In genomic region chr19:17081672-17082630, GRCh38 we compare ENCODE assay signal across 12 cellular contexts. TPM values are rescaled to one million over a fixed set of nuclear protein-coding genes. Genes with fewer than 3 reads are reported as not detected.
A peak's percentile ranks its signal among the peaks of the same experiment; 100 is the strongest.
DNase-seq lines count a peak whose midpoint lies in the region; ATAC-seq, FAIRE-seq and TF ChIP-seq lines count a peak whose summit lies in the region.
"Had no signal": no experiment of that assay in that cellular context is flagged by ENCODE, and none has a peak within 500 bp of the region (broad histone marks: within the 10 kb centered on the region; RNA-seq: fewer than 3 reads in every experiment).

No MANE protein-coding gene starts in this region.

- H3K36me3 Mint-ChIP-seq in endothelial cell (ENCODE audit: low read depth, unreplicated experiment) = peaks cover 6% of the 10 kb centered on the region

- no peaks in the 10 kb centered on the region for H3K4me1 ChIP-seq in HEK293 (ENCODE audit: control insufficient read depth, insufficient read depth, low read length)
- peaks cover 20 to 36% of the 10 kb centered on the region in 2 experiments; a peak in 4 of 5 replicates for H3K4me1 ChIP-seq in K562 (replicated peaks in 1 of 2; ENCODE audit: control insufficient read depth in 2 of 2, insufficient read depth in 2 of 2, low read length in 2 of 2)

- DNase-seq in K562 (ENCODE audit: extremely low read depth in 1 of 4, low spot score in 3 of 4) (no peak), substantia nigra (lab: John Stamatoyannopoulos, UW) (peak in 29 of 49 donors; percentile 4 to 69 (median 29)), RKO (ENCODE audit: low spot score) (no peak), endothelial cell (ENCODE audit: low spot score) (no peak), KG1 (lab: John Stamatoyannopoulos, UW) (no peak)
- no peak for DNase-seq in activated CD8-positive, alpha-beta memory T cell treated with anti-CD3 and anti-CD28 coated beads, Interleukin-2, amount 50 U/mL, for 4 hours
- DNase-seq: activated CD4-positive, CD25-positive, alpha-beta regulatory T cell treated with anti-CD3 and anti-CD28 coated beads, Interleukin-2, amount 50 U/mL, for 72 hours; ovary; SHP77 had no signal

- CTCF ChIA-PET in HEK293 (lab: Yijun Ruan, JAX) (no interaction called here), K562 (lab: Yijun Ruan, JAX; ENCODE audit: low intra/inter-chr PET ratio) (no interaction called here)

- intact Hi-C loops in K562 (cut with micrococcal nuclease) = no loop called here

- no peak overlapping the region for H3K4me3 Mint-ChIP-seq in endothelial cell (ENCODE audit: unreplicated experiment)

- no peak for TF ChIP-seq RAD21 in K562 (CRISPR knock-in tag; conservative IDR thresholded peaks at IDR 0.05 in 1 of 2, IDR thresholded peaks at IDR 0.05 in 1 of 2)

- H3K27ac Mint-ChIP-seq in endothelial cell (ENCODE audit: unreplicated experiment) = no peak overlapping the region

- BruUV-seq in K562 (replicated peaks; lab: Mats Ljungman, UMichigan) = no TSS peak

- in situ Hi-C loops in K562 (cut with MboI) = no loop called here

- no peak for ATAC-seq in K562

- H3K4me3 ChIP-seq in HEK293 (ENCODE audit: low read depth, low read length) (no peak overlapping the region), K562 (no peak overlapping the region)
- H3K4me3 ChIP-seq: ovary had no signal

- no peaks in the 10 kb centered on the region for H3K27me3 ChIP-seq in K562 (ENCODE audit: control insufficient read depth in 2 of 2, insufficient read depth in 2 of 2, low read length in 2 of 2)
- no peaks in the 10 kb centered on the region for H3K27me3 ChIP-seq in layer of hippocampus (ENCODE audit: control insufficient read depth, insufficient read depth, low read length)
- H3K27me3 ChIP-seq: ovary had no signal

- H3K9me1 ChIP-seq in K562 (ENCODE audit: control insufficient read depth, insufficient read depth, low read length) = peaks cover 3% of the 10 kb centered on the region

- H3K4me1 Mint-ChIP-seq in endothelial cell (ENCODE audit: unreplicated experiment) = peaks cover 8% of the 10 kb centered on the region

- 85% methylated on average over 15 of the region's 20 CpGs for WGBS in K562 (ENCODE audit: insufficient coverage, low coverage, missing lambda C conversion rate)

- TF ChIP-seq CTCF in HEK293 (tag by site-specific recombination; IDR thresholded peaks at IDR 0.05) (no peak), K562 (IDR thresholded peaks at IDR 0.05 in 2 of 3, conservative IDR thresholded peaks at IDR 0.05 in 1 of 3; ENCODE audit: insufficient read depth in 2 of 3, low read depth in 1 of 3, low read length in 3 of 3) (no peak), endothelial cell (IDR thresholded peaks at IDR 0.05; ENCODE audit: unreplicated experiment) (no peak)

- POLR2A ChIA-PET in HEK293 (lab: Yijun Ruan, JAX) (no interaction called here), K562 (lab: Yijun Ruan, JAX) (interaction anchor here (0.5 kb wide), 1 partner anchor 124 kb away, joined by 4 read pairs; no protein-coding TSS in a partner anchor)

- H3K27me3 Mint-ChIP-seq in endothelial cell (ENCODE audit: unreplicated experiment) = no peaks in the 10 kb centered on the region

- no peak for TF ChIP-seq EP300 in K562 (IDR thresholded peaks at IDR 0.05; ENCODE audit: low read length)

- H3K79me2 ChIP-seq in K562 (ENCODE audit: control insufficient read depth, insufficient read depth, low read length) = peaks cover 77% of the 10 kb centered on the region

- H3K36me3 ChIP-seq in HEK293 (ENCODE audit: control insufficient read depth in 2 of 2, insufficient read depth in 1 of 2, low read length in 2 of 2) = no peaks in the 10 kb centered on the region
- H3K36me3 ChIP-seq in K562 (ENCODE audit: control insufficient read depth, insufficient read depth, low read length) = peaks cover 25% of the 10 kb centered on the region; the same call in 2 of the 3 replicates
- H3K36me3 ChIP-seq: ovary had no signal

- no peaks in the 10 kb centered on the region for H3K9me3 Mint-ChIP-seq in endothelial cell (ENCODE audit: unreplicated experiment)

- no peak for FAIRE-seq in K562 (lab: Jason Lieb, UNC)
- FAIRE-seq: endothelial cell of umbilical vein had no signal

- H3K27ac ChIP-seq in HEK293 (ENCODE audit: extremely low read depth, low read depth, low read length) (no peak overlapping the region), K562 (ENCODE audit: extremely low read depth, low read depth, low read length) (no peak overlapping the region), layer of hippocampus (ENCODE audit: low read depth, low read length) (peak overlapping the region; percentile 65), substantia nigra (ENCODE audit: low read depth, low read length, poor library complexity, severe bottlenecking) (peak overlapping the region; percentile 98)
- H3K27ac ChIP-seq: ovary had no signal

- no peak overlapping the region for H2AFZ ChIP-seq in K562 (ENCODE audit: low read depth, low read length)

- TF ChIP-seq POLR2A in K562 (conservative IDR thresholded peaks at IDR 0.05) = no peak

- H4K20me1 ChIP-seq in K562 (replicated peaks; ENCODE audit: control insufficient read depth, insufficient read depth, low read length) = peaks cover 35% of the 10 kb centered on the region

- no peak overlapping the region for H3K4me2 ChIP-seq in K562 (ENCODE audit: insufficient read depth, low read length)

- H3K9ac ChIP-seq in K562 (ENCODE audit: insufficient read depth in 1 of 2, low read depth in 2 of 2, low read length in 2 of 2) = peak overlapping the region in 1 of 2 experiments; percentile 70; a peak in 2 of 4 replicates

- H3K9me3 ChIP-seq in HEK293 (ENCODE audit: control insufficient read depth, insufficient read depth, low read depth, low read length) = no peaks in the 10 kb centered on the region
- H3K9me3 ChIP-seq in K562 (replicated peaks; ENCODE audit: control insufficient read depth, insufficient read depth, low read depth, low read length) = no peaks in the 10 kb centered on the region
- H3K9me3 ChIP-seq: ovary had no signal

TF ChIP-seq in K562, 482 proteins besides CTCF, POLR2A, EP300 and RAD21 (continues in another document):
- peak; percentile 61 for TF ChIP-seq NFIC (IDR thresholded peaks at IDR 0.05)

RNA-seq across cellular contexts. Expression of gene MYO9B, which starts 6.4 kb away (rescaled TPM):
- total RNA-seq in K562 (2011; cell fraction: chromatin; rRNA removed; ENCODE audit: low replicate concordance) = 236 and 527 TPM in 2 replicates
- total RNA-seq in K562 (2011; cell fraction: nucleolus; rRNA removed) = 224 and 226 TPM in 2 replicates
- total RNA-seq in K562 (2011; cell fraction: nucleoplasm; rRNA removed) = 197 and 205 TPM in 2 replicates
- total RNA-seq in K562 (2014; rRNA removed) (31.7 and 48.0 TPM in 2 replicates), K562 (2014; rRNA removed; fragmentation: Illumina TruSeq; extraction: Trizol) (17.5 and 18.5 TPM in 2 replicates), K562 (2015; rRNA removed; fragmentation: Illumina TruSeq; extraction: Trizol) (23.0 and 23.5 TPM in 2 replicates), K562 (2021) (66.5 and 77.6 TPM in 2 replicates), endothelial cell (ENCODE audit: unreplicated experiment) (62.4 TPM)
- polyA plus RNA-seq in K562 (2011; rRNA removed) (18.7 and 38.8 TPM in 2 replicates), K562 (2014; fragmentation: Illumina TruSeq; extraction: Trizol) (33.1 and 34.3 TPM in 2 replicates), K562 (2014; fragmentation: Nextera tagmentation; extraction: Ambion mirVana) (1 to 10 TPM; 2.4 to 3.0 TPM), K562 (2014; rRNA removed) (36.3 and 41.4 TPM in 2 replicates)
- polyA plus RNA-seq in K562 (2011; cell fraction: cytosol; rRNA removed) = 18.1 and 19.7 TPM in 2 replicates
- polyA plus RNA-seq in K562 (2011; cell fraction: nucleus; rRNA removed) = 257 and 300 TPM in 2 replicates
- polyA plus RNA-seq in K562 (2012) = 42.8 and 67.6 TPM in 2 replicates
- 30.7 and 36.0 TPM in 2 replicates for polyA minus RNA-seq in K562 (2011; rRNA and poly(A)+ RNA removed)
- polyA minus RNA-seq in K562 (2011; cell fraction: cytosol; rRNA and poly(A)+ RNA removed) = 38.7 and 60.5 TPM in 2 replicates
- polyA minus RNA-seq in K562 (2011; cell fraction: nucleus; rRNA and poly(A)+ RNA removed) = 78.2 and 87.4 TPM in 2 replicates

RNA-seq across cellular contexts. Expression of gene HAUS8, which starts 6.7 kb away (rescaled TPM):
- 66.7 and 93.9 TPM in 2 replicates for total RNA-seq in K562 (2011; cell fraction: chromatin; rRNA removed; ENCODE audit: low replicate concordance)
- 51.6 and 54.4 TPM in 2 replicates for total RNA-seq in K562 (2011; cell fraction: nucleolus; rRNA removed)
- 56.7 and 58.4 TPM in 2 replicates for total RNA-seq in K562 (2011; cell fraction: nucleoplasm; rRNA removed)
- total RNA-seq in K562 (2014; rRNA removed) (23.3 and 28.2 TPM in 2 replicates), K562 (2014; rRNA removed; fragmentation: Illumina TruSeq; extraction: Trizol) (20.5 and 22.1 TPM in 2 replicates), K562 (2015; rRNA removed; fragmentation: Illumina TruSeq; extraction: Trizol) (22.6 and 22.8 TPM in 2 replicates), K562 (2021) (44.8 and 49.9 TPM in 2 replicates), endothelial cell (ENCODE audit: unreplicated experiment) (6.9 TPM)
- polyA plus RNA-seq in K562 (2011; rRNA removed) (36.0 and 37.0 TPM in 2 replicates), K562 (2014; fragmentation: Illumina TruSeq; extraction: Trizol) (34.9 and 38.9 TPM in 2 replicates), K562 (2014; fragmentation: Nextera tagmentation; extraction: Ambion mirVana) (10 to 100 TPM; 34.5 to 53.2 TPM), K562 (2014; rRNA removed) (39.6 and 45.1 TPM in 2 replicates)
- polyA plus RNA-seq in K562 (2011; cell fraction: cytosol; rRNA removed) = 21.9 and 29.0 TPM in 2 replicates
- polyA plus RNA-seq in K562 (2011; cell fraction: nucleus; rRNA removed) = 44.9 and 51.5 TPM in 2 replicates
- polyA plus RNA-seq in K562 (2012) = 22.9 and 35.2 TPM in 2 replicates
- polyA minus RNA-seq in K562 (2011; rRNA and poly(A)+ RNA removed) = 20.4 and 22.9 TPM in 2 replicates
- polyA minus RNA-seq in K562 (2011; cell fraction: cytosol; rRNA and poly(A)+ RNA removed) = 18.8 and 19.5 TPM in 2 replicates
- polyA minus RNA-seq in K562 (2011; cell fraction: nucleus; rRNA and poly(A)+ RNA removed) = 14.0 and 19.4 TPM in 2 replicates

RNA-seq across cellular contexts. Expression of gene CPAMD8, which starts 55.3 kb away (rescaled TPM):
- total RNA-seq in K562 (2011; cell fraction: chromatin; rRNA removed; ENCODE audit: low replicate concordance) = 7.2 and 17.1 TPM in 2 replicates
- total RNA-seq in K562 (2011; cell fraction: nucleolus; rRNA removed) = 12.9 and 14.3 TPM in 2 replicates
- total RNA-seq in K562 (2011; cell fraction: nucleoplasm; rRNA removed) = 12.8 and 15.2 TPM in 2 replicates
- 1.3 and 2.1 TPM in 2 replicates for total RNA-seq in K562 (2014; rRNA removed)
- total RNA-seq in K562 (2014; rRNA removed; fragmentation: Illumina TruSeq; extraction: Trizol) = 0.29 and 0.69 TPM in 2 replicates
- total RNA-seq in K562 (2015; rRNA removed; fragmentation: Illumina TruSeq; extraction: Trizol) = 0.62 and 0.64 TPM in 2 replicates
- 1.5 and 2.0 TPM in 2 replicates for total RNA-seq in K562 (2021)
- 1.7 and 3.0 TPM in 2 replicates for polyA plus RNA-seq in K562 (2011; rRNA removed)
- 3.3 and 4.3 TPM in 2 replicates for polyA plus RNA-seq in K562 (2011; cell fraction: cytosol; rRNA removed)
- 7.2 and 7.8 TPM in 2 replicates for polyA plus RNA-seq in K562 (2011; cell fraction: nucleus; rRNA removed)
- polyA plus RNA-seq in K562 (2012) = 2.8 and 4.4 TPM in 2 replicates
- polyA plus RNA-seq in K562 (2014; fragmentation: Illumina TruSeq; extraction: Trizol) = 1.1 and 1.9 TPM in 2 replicates
- under 1 TPM; 0.20 TPM for polyA plus RNA-seq in K562 (2014; fragmentation: Nextera tagmentation; extraction: Ambion mirVana)
- 1.8 and 2.1 TPM in 2 replicates for polyA plus RNA-seq in K562 (2014; rRNA removed)
- polyA minus RNA-seq in K562 (2011; rRNA and poly(A)+ RNA removed) = 1.4 and 2.1 TPM in 2 replicates
- polyA minus RNA-seq in K562 (2011; cell fraction: cytosol; rRNA and poly(A)+ RNA removed) = 1.1 and 4.8 TPM in 2 replicates
- polyA minus RNA-seq in K562 (2011; cell fraction: nucleus; rRNA and poly(A)+ RNA removed) = 2.7 and 5.3 TPM in 2 replicates
- 4.8 TPM for total RNA-seq in endothelial cell (ENCODE audit: unreplicated experiment)

Comparison
In these comparisons a context has a peak if more than half of its experiments do, and no peak if none do; other contexts are left out.
1. H3K27ac ChIP-seq: peak in layer of hippocampus (single experiment) and substantia nigra (single experiment); none in HEK293 (single experiment) and K562 (single experiment).
2. DNase-seq: peak in substantia nigra (29 of 49); none in K562 (0 of 4), RKO (single experiment), endothelial cell (single experiment), KG1 (single experiment) and activated CD8-positive, alpha-beta memory T cell treated with anti-CD3 and anti-CD28 coated beads, Interleukin-2, amount 50 U/mL, for 4 hours (single experiment).
3. Of the 44 proteins assayed by ChIP-seq in both K562 and HEK293: peak only in K562: none; only in HEK293: KLF1; in both: ZNF121; in neither: 42.